8 cellular contexts compared by ENCODE assay signal in the genomic region with DNA sequence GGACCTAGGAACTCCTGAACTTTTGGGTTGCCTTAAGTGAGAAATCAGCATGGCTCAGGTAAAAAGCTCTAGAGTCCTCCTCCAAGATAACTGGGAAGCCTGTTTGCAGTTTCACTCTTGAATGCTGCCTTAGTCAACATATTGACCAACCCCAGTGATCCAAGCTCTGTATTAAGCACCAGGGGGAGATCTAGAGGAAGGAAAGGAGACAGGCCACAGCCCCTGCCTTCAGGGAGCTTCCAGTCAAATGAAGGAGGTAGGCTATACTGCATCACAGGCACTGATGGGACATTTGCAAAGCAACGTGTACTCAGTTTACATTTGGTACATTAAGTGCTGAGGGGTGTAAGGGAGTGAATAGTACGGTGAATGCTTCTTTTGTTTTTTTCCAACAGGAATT. TPM values are rescaled to one million over a fixed set of nuclear protein-coding genes. Genes with fewer than 3 reads are reported as not detected.
A peak's percentile ranks its signal among the peaks of the same experiment; 100 is the strongest.
DNase-seq lines count a peak whose midpoint lies in the region; ATAC-seq, FAIRE-seq and TF ChIP-seq lines count a peak whose summit lies in the region.

No MANE protein-coding gene starts in this region.

- no peak overlapping the region for H2AFZ ChIP-seq in GM12878 (ENCODE audit: control insufficient read depth, low read depth, low read length)

- H4K20me1 ChIP-seq in GM12878 (ENCODE audit: control insufficient read depth, insufficient read depth), result no peaks in the 10 kb centered on the region

- peak overlapping the region; percentile 76 for H3K4me3 ChIP-seq in A549
- peak overlapping the region; percentile 97 for H3K4me3 ChIP-seq in HUES48 (ENCODE audit: low read depth, low read length)
- peak overlapping the region; percentile 78 for H3K4me3 ChIP-seq in GM12878
- peak overlapping the region; percentile 52 to 87 for H3K4me3 ChIP-seq in mucosa of rectum (ENCODE audit: low read length in 2 of 2)

- 86% methylated on average over 2 of the region's 2 CpGs for WGBS in A549 (ENCODE audit: missing lambda C conversion rate)
- 100% methylated on average over 2 of the region's 2 CpGs for WGBS in GM12878 (ENCODE audit: insufficient coverage, insufficient replicate concordance, low lambda C conversion rate, missing lambda C conversion rate)

- intact Hi-C loops in GM12878 (cut with micrococcal nuclease; ENCODE audit: unreplicated experiment), result loop anchor here (2.0 kb wide), 2 partner anchors 19 to 23 kb away; no protein-coding TSS in a partner anchor

- H3K9ac ChIP-seq in HUES48 (ENCODE audit: low read depth, low read length) (no peak overlapping the region), GM12878 (ENCODE audit: control insufficient read depth, insufficient read depth, low read length) (no peak overlapping the region), mucosa of rectum (ENCODE audit: low read depth in 1 of 2, low read length in 2 of 2) (peak overlapping the region; percentile 17 to 91)

- in situ Hi-C loops in GM12878 (cut with MboI), result no loop called here

- TF ChIP-seq RAD21 in A549 (conservative IDR thresholded peaks at IDR 0.05 in 1 of 2, IDR thresholded peaks at IDR 0.05 in 1 of 2), result no peak
- no peak for TF ChIP-seq RAD21 in GM12878 (IDR thresholded peaks at IDR 0.05; ENCODE audit: insufficient read depth, low read depth, low read length)

- H3K27me3 ChIP-seq in HUES48 (ENCODE audit: control insufficient read depth, insufficient read depth, low read length), result peaks cover 26% of the 10 kb centered on the region
- H3K27me3 ChIP-seq in GM12878 (replicated peaks in 1 of 2; ENCODE audit: control insufficient read depth in 2 of 2, insufficient read depth in 2 of 2, low read length in 1 of 2), result no peaks in the 10 kb centered on the region
- no peaks in the 10 kb centered on the region for H3K27me3 ChIP-seq in mucosa of rectum (ENCODE audit: control insufficient read depth in 2 of 2, insufficient read depth in 2 of 2, low read length in 2 of 2)

- H3K27ac ChIP-seq in A549 (peak overlapping the region in 1 of 2 experiments; percentile 93; a peak in 4 of 6 replicates), HUES48 (ENCODE audit: low read depth, low read length) (no peak overlapping the region), GM12878 (ENCODE audit: control insufficient read depth, insufficient read depth) (no peak overlapping the region), mucosa of rectum (ENCODE audit: low read depth in 2 of 2, low read length in 2 of 2) (peak overlapping the region in 1 of 2 donors; percentile 96)

- DNase-seq in A549 (ENCODE audit: low read depth in 1 of 2, low spot score in 1 of 2), result no peak
- no peak for DNase-seq in GM12878 (ENCODE audit: low read depth, low spot score)
- no peak for DNase-seq in LoVo (ENCODE audit: low spot score)
- no peak for DNase-seq in anterior cingulate cortex (lab: John Stamatoyannopoulos, UW)
- DNase-seq in SKM-1 (lab: John Stamatoyannopoulos, UW; ENCODE audit: unreplicated experiment), result no peak
- DNase-seq in NCI-H1092 (lab: John Stamatoyannopoulos, UW), result no peak

- POLR2A ChIA-PET in A549 (lab: Yijun Ruan, JAX) (interaction anchor here (1.8 to 2.2 kb wide), 2 partner anchors 9 to 103 kb away, joined by 7 to 33 read pairs; partner anchors contain the start of gene SPRYD3), GM12878 (lab: Charles Lee) (interaction anchor here (0.6 to 4.3 kb wide), 6 partner anchors 18 to 116 kb away, joined by 3 to 48 read pairs (median 16); partner anchors contain the start of genes ESPL1 and ITGB7)

- CTCF ChIA-PET in A549 (lab: Yijun Ruan, JAX), result interaction anchor here (0.6 to 36.2 kb wide), 8 partner anchors 17 to 139 kb away, joined by 3 to 646 read pairs (median 7); partner anchors contain the start of genes AAAS and ITGB7
- CTCF ChIA-PET in GM12878 (lab: Yijun Ruan, JAX), result interaction anchor here (1.2 to 6.0 kb wide), 15 partner anchors 8 to 170 kb away, joined by 3 to 54 read pairs (median 8); partner anchors contain the start of genes ESPL1, ITGB7 and MYG1

- SMC1A ChIA-PET in GM12878 (lab: Charles Lee; ENCODE audit: uncharacterized antibody, unreplicated experiment), result interaction anchor here (0.5 to 5.6 kb wide), 14 partner anchors 10 to 116 kb away, joined by 3 to 39 read pairs (median 4); a partner anchor contains a TSS

- peaks cover 22% of the 10 kb centered on the region for H3K79me2 ChIP-seq in GM12878 (ENCODE audit: control insufficient read depth, insufficient read depth, low read length)

- H3K4me2 ChIP-seq in A549 (peak overlapping the region; percentile 82), GM12878 (ENCODE audit: control insufficient read depth, insufficient read depth) (peak overlapping the region; percentile 35)

- RAD21 ChIA-PET in GM12878 (lab: Charles Lee; ENCODE audit: unreplicated experiment), result interaction anchor here (1.0 to 4.1 kb wide), 9 partner anchors 13 to 86 kb away, joined by 4 to 36 read pairs (median 9); partner anchors contain the start of genes ESPL1 and ITGB7

- ATAC-seq in A549 (no peak), GM12878 (no peak)

- BruUV-seq in GM12878 (replicated peaks; lab: Mats Ljungman, UMichigan), result no TSS peak

- TF ChIP-seq POLR2A in A549 (IDR thresholded peaks at IDR 0.05; ENCODE audit: low read length) (no peak), GM12878 (IDR thresholded peaks at IDR 0.05; ENCODE audit: low read depth, low read length) (no peak)

- peaks cover 48% of the 10 kb centered on the region for H3K36me3 ChIP-seq in HUES48 (ENCODE audit: control insufficient read depth, insufficient read depth, low read length)
- peaks cover 2 to 6% of the 10 kb centered on the region in 2 experiments; a peak in 3 of 4 replicates for H3K36me3 ChIP-seq in GM12878 (ENCODE audit: control insufficient read depth in 2 of 2, insufficient read depth in 2 of 2, low read length in 1 of 2)
- H3K36me3 ChIP-seq in mucosa of rectum (ENCODE audit: control insufficient read depth in 2 of 2, insufficient read depth in 2 of 2, low read length in 2 of 2), result peaks cover 35 to 40% of the 10 kb centered on the region in 2 donors

- FAIRE-seq in A549 (lab: Jason Lieb, UNC) (no peak), GM12878 (lab: Jason Lieb, UNC) (no peak)

- no peak for TF ChIP-seq CTCF in A549 (IDR thresholded peaks at IDR 0.05)
- TF ChIP-seq CTCF in GM12878 (IDR thresholded peaks at IDR 0.05 in 2 of 3, conservative IDR thresholded peaks at IDR 0.05 in 1 of 3; ENCODE audit: control insufficient read depth in 2 of 3, extremely low read depth in 1 of 3, insufficient read depth in 1 of 3, low read depth in 3 of 3, low read length in 3 of 3), result no peak

- H3K9me3 ChIP-seq in A549, result no peaks in the 10 kb centered on the region
- H3K9me3 ChIP-seq in HUES48 (ENCODE audit: control insufficient read depth, insufficient read depth, low read length), result no peaks in the 10 kb centered on the region
- no peaks in the 10 kb centered on the region for H3K9me3 ChIP-seq in GM12878 (replicated peaks; ENCODE audit: control insufficient read depth, insufficient read depth, low read length)
- H3K9me3 ChIP-seq in mucosa of rectum (ENCODE audit: control insufficient read depth in 2 of 2, low read length in 2 of 2), result no peaks in the 10 kb centered on the region

- TF ChIP-seq EP300 in A549 (IDR thresholded peaks at IDR 0.05) (no peak), GM12878 (IDR thresholded peaks at IDR 0.05; ENCODE audit: borderline replicate concordance in 1 of 2, control insufficient read depth in 1 of 2, low read depth in 2 of 2, low read length in 2 of 2) (no peak)

- peaks cover 32% of the 10 kb centered on the region for H3K4me1 ChIP-seq in A549
- peaks cover 12% of the 10 kb centered on the region; the same call in 1 of the 2 replicates for H3K4me1 ChIP-seq in HUES48 (ENCODE audit: control insufficient read depth, insufficient read depth, low read length)
- peaks cover 5% of the 10 kb centered on the region; the same call in 1 of the 2 replicates for H3K4me1 ChIP-seq in GM12878 (ENCODE audit: control insufficient read depth, insufficient read depth, low read length)
- H3K4me1 ChIP-seq in mucosa of rectum (ENCODE audit: control insufficient read depth in 2 of 2, insufficient read depth in 2 of 2, low read length in 2 of 2), result peaks cover 21 to 24% of the 10 kb centered on the region in 2 donors

RNA-seq across cellular contexts. Expression of gene CSAD, which starts 1.2 kb away (rescaled TPM):
- polyA plus RNA-seq in A549 (2011; rRNA removed) (16.5 and 19.2 TPM in 2 replicates), A549 (2017; fragmentation: RNase III; extraction: RNeasy Plus Mini Kit Qiagen cat#74134 plus additional on column Dnase treatment) (14.0 to 16.4 TPM (median 14.5 TPM) in 3 replicates), GM12878 (2011; rRNA removed) (14.4 and 19.1 TPM in 2 replicates), GM12878 (2014; fragmentation: Illumina TruSeq; extraction: Trizol) (12.3 and 12.7 TPM in 2 replicates), GM12878 (2014; fragmentation: Nextera tagmentation; extraction: Ambion mirVana) (1 to 10 TPM; 1.2 to 2.0 TPM), GM12878 (2014; rRNA removed) (20.0 and 20.4 TPM in 2 replicates), GM12878 (2016; fragmentation: Nextera tagmentation; extraction: Ambion mirVana) (1 to 10 TPM; 1.1 to 2.4 TPM)
- polyA plus RNA-seq in A549 (2012; cell fraction: cytosol; rRNA removed), result 15.0 and 17.1 TPM in 2 replicates
- polyA plus RNA-seq in A549 (2012; cell fraction: nucleus; rRNA removed), result 140 and 167 TPM in 2 replicates
- polyA minus RNA-seq in A549 (2011; rRNA and poly(A)+ RNA removed), result 8.2 and 12.5 TPM in 2 replicates
- total RNA-seq in GM12878 (2013; cell fraction: nucleolus; rRNA removed), result 35.3 and 40.5 TPM in 2 replicates
- total RNA-seq in GM12878 (2014; rRNA removed) (7.0 and 12.5 TPM in 2 replicates), GM12878 (2014; rRNA removed; fragmentation: Illumina TruSeq; extraction: Trizol) (5.4 and 6.7 TPM in 2 replicates), GM12878 (2021) (6.1 and 9.3 TPM in 2 replicates)
- polyA plus RNA-seq in GM12878 (2011; ENCODE audit: low read depth), result 9.2 TPM
- 14.6 and 22.7 TPM in 2 replicates for polyA plus RNA-seq in GM12878 (2011; cell fraction: cytosol; rRNA removed)
- polyA plus RNA-seq in GM12878 (2011; cell fraction: nucleus; rRNA removed), result 73.6 and 82.3 TPM in 2 replicates
- polyA plus RNA-seq in GM12878 (2012), result 13.3 and 15.1 TPM in 2 replicates
- polyA minus RNA-seq in GM12878 (2011; rRNA and poly(A)+ RNA removed), result 13.1 and 15.2 TPM in 2 replicates
- 4.9 and 6.8 TPM in 2 replicates for polyA minus RNA-seq in GM12878 (2011; cell fraction: cytosol; rRNA and poly(A)+ RNA removed)
- polyA minus RNA-seq in GM12878 (2011; cell fraction: nucleus; rRNA and poly(A)+ RNA removed), result 11.6 and 18.4 TPM in 2 replicates

RNA-seq across cellular contexts. Expression of gene ZNF740, which starts 1.4 kb away (rescaled TPM):
- polyA plus RNA-seq in A549 (2011; rRNA removed) (28.8 and 32.9 TPM in 2 replicates), A549 (2017; fragmentation: RNase III; extraction: RNeasy Plus Mini Kit Qiagen cat#74134 plus additional on column Dnase treatment) (12.1 to 15.6 TPM (median 15.1 TPM) in 3 replicates), GM12878 (2011; rRNA removed) (29.5 and 30.9 TPM in 2 replicates), GM12878 (2014; fragmentation: Illumina TruSeq; extraction: Trizol) (14.2 and 21.6 TPM in 2 replicates), GM12878 (2014; fragmentation: Nextera tagmentation; extraction: Ambion mirVana) (1 to 10 TPM; 1.4 to 1.8 TPM), GM12878 (2014; rRNA removed) (12.9 and 19.1 TPM in 2 replicates), GM12878 (2016; fragmentation: Nextera tagmentation; extraction: Ambion mirVana) (1 to 10 TPM; 4.1 to 5.6 TPM)
- 6.5 and 8.4 TPM in 2 replicates for polyA plus RNA-seq in A549 (2012; cell fraction: cytosol; rRNA removed)
- polyA plus RNA-seq in A549 (2012; cell fraction: nucleus; rRNA removed), result 11.2 and 17.4 TPM in 2 replicates
- polyA minus RNA-seq in A549 (2011; rRNA and poly(A)+ RNA removed), result 44.9 and 53.6 TPM in 2 replicates
- total RNA-seq in GM12878 (2013; cell fraction: nucleolus; rRNA removed), result 112 and 115 TPM in 2 replicates
- total RNA-seq in GM12878 (2014; rRNA removed) (11.6 and 12.6 TPM in 2 replicates), GM12878 (2014; rRNA removed; fragmentation: Illumina TruSeq; extraction: Trizol) (9.9 and 11.8 TPM in 2 replicates), GM12878 (2021) (29.0 and 33.6 TPM in 2 replicates)
- 10.5 TPM for polyA plus RNA-seq in GM12878 (2011; ENCODE audit: low read depth)
- 17.7 and 18.8 TPM in 2 replicates for polyA plus RNA-seq in GM12878 (2011; cell fraction: cytosol; rRNA removed)
- 63.5 and 111 TPM in 2 replicates for polyA plus RNA-seq in GM12878 (2011; cell fraction: nucleus; rRNA removed)
- polyA plus RNA-seq in GM12878 (2012), result 14.3 and 14.7 TPM in 2 replicates
- polyA minus RNA-seq in GM12878 (2011; rRNA and poly(A)+ RNA removed), result 29.5 and 32.2 TPM in 2 replicates
- 7.1 and 7.5 TPM in 2 replicates for polyA minus RNA-seq in GM12878 (2011; cell fraction: cytosol; rRNA and poly(A)+ RNA removed)
- polyA minus RNA-seq in GM12878 (2011; cell fraction: nucleus; rRNA and poly(A)+ RNA removed), result 57.9 and 58.6 TPM in 2 replicates

RNA-seq across cellular contexts. Expression of gene ITGB7, which starts 25.1 kb away (rescaled TPM):
- 0.56 and 0.71 TPM in 2 replicates for polyA plus RNA-seq in A549 (2011; rRNA removed)
- 0.69 and 1.3 TPM in 2 replicates for polyA plus RNA-seq in A549 (2012; cell fraction: cytosol; rRNA removed)
- 2.9 TPM in 2 replicates for polyA plus RNA-seq in A549 (2012; cell fraction: nucleus; rRNA removed)
- 0.54 to 0.66 TPM (median 0.64 TPM) in 3 replicates for polyA plus RNA-seq in A549 (2017; fragmentation: RNase III; extraction: RNeasy Plus Mini Kit Qiagen cat#74134 plus additional on column Dnase treatment)
- polyA minus RNA-seq in A549 (2011; rRNA and poly(A)+ RNA removed), result 1.3 and 1.7 TPM in 2 replicates
- total RNA-seq in GM12878 (2013; cell fraction: nucleolus; rRNA removed), result 215 and 221 TPM in 2 replicates
- 366 and 425 TPM in 2 replicates for total RNA-seq in GM12878 (2014; rRNA removed)
- total RNA-seq in GM12878 (2014; rRNA removed; fragmentation: Illumina TruSeq; extraction: Trizol), result 158 and 166 TPM in 2 replicates
- 459 and 487 TPM in 2 replicates for total RNA-seq in GM12878 (2021)
- polyA plus RNA-seq in GM12878 (2011; ENCODE audit: low read depth), result 81.6 TPM
- 130 and 234 TPM in 2 replicates for polyA plus RNA-seq in GM12878 (2011; rRNA removed)
- 334 and 445 TPM in 2 replicates for polyA plus RNA-seq in GM12878 (2011; cell fraction: cytosol; rRNA removed)
- polyA plus RNA-seq in GM12878 (2011; cell fraction: nucleus; rRNA removed), result 940 and 958 TPM in 2 replicates
- polyA plus RNA-seq in GM12878 (2012), result 135 and 178 TPM in 2 replicates
- 95.4 and 174 TPM in 2 replicates for polyA plus RNA-seq in GM12878 (2014; fragmentation: Illumina TruSeq; extraction: Trizol)
- polyA plus RNA-seq in GM12878 (2014; fragmentation: Nextera tagmentation; extraction: Ambion mirVana), result 10 to 100 TPM; 54.5 to 99.5 TPM
- polyA plus RNA-seq in GM12878 (2014; rRNA removed), result 282 and 333 TPM in 2 replicates
- 100 to 1,000 TPM; 269 to 332 TPM for polyA plus RNA-seq in GM12878 (2016; fragmentation: Nextera tagmentation; extraction: Ambion mirVana)
- polyA minus RNA-seq in GM12878 (2011; rRNA and poly(A)+ RNA removed), result 281 and 434 TPM in 2 replicates
- polyA minus RNA-seq in GM12878 (2011; cell fraction: cytosol; rRNA and poly(A)+ RNA removed), result 164 and 179 TPM in 2 replicates
- 164 and 235 TPM in 2 replicates for polyA minus RNA-seq in GM12878 (2011; cell fraction: nucleus; rRNA and poly(A)+ RNA removed)

RNA-seq across cellular contexts. Expression of gene RARG, which starts 50.1 kb away (rescaled TPM):
- polyA plus RNA-seq in A549 (2011; rRNA removed), result 15.6 and 19.0 TPM in 2 replicates
- polyA plus RNA-seq in A549 (2012; cell fraction: cytosol; rRNA removed), result 31.6 and 42.1 TPM in 2 replicates
- polyA plus RNA-seq in A549 (2012; cell fraction: nucleus; rRNA removed), result 50.0 and 54.4 TPM in 2 replicates
- 16.4 to 17.7 TPM (median 17.2 TPM) in 3 replicates for polyA plus RNA-seq in A549 (2017; fragmentation: RNase III; extraction: RNeasy Plus Mini Kit Qiagen cat#74134 plus additional on column Dnase treatment)
- polyA minus RNA-seq in A549 (2011; rRNA and poly(A)+ RNA removed), result 23.8 and 24.1 TPM in 2 replicates
- 12.2 and 13.4 TPM in 2 replicates for total RNA-seq in GM12878 (2013; cell fraction: nucleolus; rRNA removed)
- total RNA-seq in GM12878 (2014; rRNA removed), result 3.4 and 4.0 TPM in 2 replicates
- 3.0 and 3.9 TPM in 2 replicates for total RNA-seq in GM12878 (2014; rRNA removed; fragmentation: Illumina TruSeq; extraction: Trizol)
- 7.3 and 8.7 TPM in 2 replicates for total RNA-seq in GM12878 (2021)
- polyA plus RNA-seq in GM12878 (2011; ENCODE audit: low read depth), result 0.72 TPM
- 4.5 and 8.1 TPM in 2 replicates for polyA plus RNA-seq in GM12878 (2011; rRNA removed)
- 9.2 and 13.2 TPM in 2 replicates for polyA plus RNA-seq in GM12878 (2011; cell fraction: cytosol; rRNA removed)
- 34.2 and 38.3 TPM in 2 replicates for polyA plus RNA-seq in GM12878 (2011; cell fraction: nucleus; rRNA removed)
- 2.5 and 2.9 TPM in 2 replicates for polyA plus RNA-seq in GM12878 (2012)
- 2.6 and 4.2 TPM in 2 replicates for polyA plus RNA-seq in GM12878 (2014; fragmentation: Illumina TruSeq; extraction: Trizol)
- under 1 TPM; 0.27 to 0.60 TPM for polyA plus RNA-seq in GM12878 (2014; fragmentation: Nextera tagmentation; extraction: Ambion mirVana)
- 7.2 and 8.0 TPM in 2 replicates for polyA plus RNA-seq in GM12878 (2014; rRNA removed)
- 1 to 10 TPM; 3.8 to 6.0 TPM for polyA plus RNA-seq in GM12878 (2016; fragmentation: Nextera tagmentation; extraction: Ambion mirVana)
- polyA minus RNA-seq in GM12878 (2011; rRNA and poly(A)+ RNA removed), result 12.3 and 13.9 TPM in 2 replicates
- polyA minus RNA-seq in GM12878 (2011; cell fraction: cytosol; rRNA and poly(A)+ RNA removed), result 7.5 and 8.3 TPM in 2 replicates
- 9.1 and 18.5 TPM in 2 replicates for polyA minus RNA-seq in GM12878 (2011; cell fraction: nucleus; rRNA and poly(A)+ RNA removed)

Comparison
In these comparisons a context has a peak if more than half of its experiments do, and no peak if none do; other contexts are left out.
1. H3K9ac ChIP-seq: peak in mucosa of rectum (2 of 2); none in HUES48 (single experiment) and GM12878 (single experiment).
2. RNA of gene ITGB7, which starts 25.1 kb away (polyA plus RNA-seq): 54.5 to 958 TPM in GM12878; 0.54 to 2.9 TPM in A549; every median in the first group is over 10 times any median in the second.
3. Of the 24 proteins assayed by ChIP-seq in both GM12878 and A549: peak only in GM12878: none; only in A549: USF2; in both: none; in neither: 23.
4. Peak in every context shown above with its lines, with median percentiles within 50 percentile points of each other: H3K4me3 ChIP-seq.